26 cellular contexts compared by ENCODE assay signal in the genomic region with DNA sequence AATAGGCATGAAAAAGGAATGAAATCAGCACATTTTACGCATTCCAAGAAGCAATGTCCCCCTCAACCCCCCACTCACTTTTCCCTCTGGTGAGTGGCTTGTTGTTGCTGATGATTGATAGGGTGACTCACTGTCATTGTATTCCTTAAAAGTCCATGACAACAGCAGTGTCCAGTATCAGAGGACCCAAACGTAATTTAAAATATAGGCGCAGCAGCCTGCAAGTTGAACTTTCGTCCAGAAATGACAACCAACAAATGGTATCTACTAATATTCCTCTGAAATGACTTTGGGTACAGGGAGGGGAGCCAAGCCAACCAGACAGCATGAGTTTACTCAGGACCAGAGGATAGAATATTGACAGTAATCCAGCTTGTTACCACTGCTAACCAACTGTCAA.
"Had no signal": no experiment of that assay in that cellular context is flagged by ENCODE, and none has a peak within 500 bp of the region (broad histone marks: within the 10 kb centered on the region; RNA-seq: fewer than 3 reads in every experiment).

No MANE protein-coding gene starts in this region.

- H3K36me3 ChIP-seq: brain microvascular endothelial cell, esophagus squamous epithelium had no signal

- H3K9me3 ChIP-seq: esophagus squamous epithelium had no signal

- H3K4me1 ChIP-seq: esophagus squamous epithelium had no signal

- H3K27me3 ChIP-seq: dorsolateral prefrontal cortex, esophagus squamous epithelium had no signal

- FAIRE-seq: astrocyte had no signal

- ATAC-seq: activated T-cell treated with anti-CD3 and anti-CD28 coated beads, Interleukin-2, amount 50 U/mL, for 4 hours; activated T-helper 17 cell treated with anti-CD3 and anti-CD28 coated beads, Interleukin-2, amount 50 U/mL, for 72 hours; effector memory CD8-positive, alpha-beta T cell; WTC11 had no signal

- DNase-seq: activated CD4-positive, alpha-beta memory T cell treated with anti-CD3 and anti-CD28 coated beads, Interleukin-2, amount 10 ng/mL, durations not matched to agents 7 days and 5 days; activated CD4-positive, alpha-beta T cell treated with anti-CD3 and anti-CD28 coated beads for 1 hour; activated CD4-positive, alpha-beta T cell treated with anti-CD3 and anti-CD28 coated beads for 4 hours; activated CD4-positive, alpha-beta T cell treated with anti-CD3 and anti-CD28 coated beads, Interleukin-2, amount 10 ng/mL, durations not matched to agents 7 days and 5 days; activated CD4-positive, alpha-beta T cell treated with anti-CD3 and anti-CD28 coated beads, Interleukin-2, amount 50 U/mL, for 4 hours; activated CD8-positive, alpha-beta memory T cell treated with anti-CD3 and anti-CD28 coated beads, Interleukin-2, amount 50 U/mL, for 48 hours; activated effector memory CD4-positive, alpha-beta T cell treated with Interleukin-2 at 50 U/mL for 16 hours; activated gamma-delta T cell treated with Interleukin-2 at 50 U/mL for 16 hours; activated naive CD4-positive, alpha-beta T cell treated with anti-CD3 and anti-CD28 coated beads, Interleukin-2, amount 50 U/mL, for 16 hours; activated naive CD4-positive, alpha-beta T cell treated with Interleukin-2 at 50 U/mL for 16 hours; activated T-cell treated with anti-CD3 and anti-CD28 coated beads, Interleukin-2, amount 50 U/mL, for 4 hours; amniotic stem cell; anterior cingulate cortex; brain microvascular endothelial cell; dorsolateral prefrontal cortex; effector memory CD8-positive, alpha-beta T cell; erythroblast; esophagus squamous epithelium; foreskin melanocyte; head of caudate nucleus; T-helper 2 cell had no signal

- H3K27ac ChIP-seq: brain microvascular endothelial cell, coronary artery, dorsolateral prefrontal cortex, esophagus squamous epithelium, VCaP had no signal

- H3K4me3 ChIP-seq: coronary artery, dorsolateral prefrontal cortex, esophagus squamous epithelium had no signal
